ENCODE assay signal across 8 cellular contexts in the genomic region with DNA sequence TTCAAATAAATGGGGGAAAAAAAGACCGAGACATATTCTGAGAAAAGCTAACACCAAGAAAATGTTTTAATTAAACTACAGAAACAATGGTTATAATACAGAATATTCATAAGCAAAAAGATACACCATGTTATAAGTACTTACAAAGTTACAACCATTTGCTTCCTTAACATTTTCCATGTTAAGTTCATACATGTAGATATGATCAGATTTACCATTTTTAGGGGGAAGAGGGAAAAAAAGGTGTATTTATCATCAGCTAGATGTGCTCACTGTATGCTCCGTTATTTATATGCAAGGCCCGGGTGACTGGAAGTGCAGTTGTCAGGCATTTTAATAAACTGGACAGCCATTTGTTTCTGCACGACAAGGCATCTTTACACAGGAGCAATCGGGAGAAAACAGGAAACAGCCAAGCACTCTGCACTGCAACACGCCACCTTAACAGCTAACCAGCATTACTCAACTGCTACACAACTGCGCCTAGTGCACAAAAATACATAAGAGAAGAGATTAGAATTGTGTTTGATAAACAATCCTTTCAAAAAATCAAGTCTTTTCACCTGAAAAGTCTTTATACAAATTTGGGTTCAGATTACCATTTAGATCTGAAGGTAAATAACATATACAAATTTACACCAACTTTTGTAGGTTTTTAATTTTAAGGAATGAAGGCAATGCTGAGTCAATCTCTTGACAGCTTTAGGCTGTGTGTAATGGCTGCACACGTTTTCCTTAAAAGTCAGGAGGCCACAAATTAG. TPM values are rescaled to one million over a fixed set of nuclear protein-coding genes. Genes with fewer than 3 reads are reported as not detected.
DNase-seq lines count a peak whose midpoint lies in the region; ATAC-seq, FAIRE-seq and TF ChIP-seq lines count a peak whose summit lies in the region.

No MANE protein-coding gene starts in this region.

- H3K36me3 ChIP-seq in bronchial epithelial cell (ENCODE audit: control insufficient read depth, insufficient read depth, low read length): peaks cover 9% of the 10 kb centered on the region

- H3K4me3 ChIP-seq in bronchial epithelial cell (ENCODE audit: low read depth, low read length): peak overlapping the region; percentile 100

- no peak for ATAC-seq in GM21390 (IDR thresholded peaks at IDR 0.05; ENCODE audit: unreplicated experiment)
- no peak for ATAC-seq in GM19351 (IDR thresholded peaks at IDR 0.05; ENCODE audit: unreplicated experiment)

- H3K4me1 Mint-ChIP-seq in nephron: peaks cover 41% of the 10 kb centered on the region

- peak; percentile 69 for DNase-seq in ELR (ENCODE audit: low read depth)
- DNase-seq in NAMALWA (ENCODE audit: low spot score): peak; percentile 44
- peak; percentile 38 for DNase-seq in bronchial epithelial cell (ENCODE audit: low read depth)
- no peak for DNase-seq in activated effector memory CD4-positive, alpha-beta T cell treated with anti-CD3 and anti-CD28 coated beads, Interleukin-2, amount 50 U/mL, for 16 hours
- DNase-seq in DMS114 treated with DMSO at 0.1 percent for 48 hours (lab: John Stamatoyannopoulos, UW; ENCODE audit: unreplicated experiment): no peak

- H3K27me3 Mint-ChIP-seq in nephron (ENCODE audit: low read depth): no peaks in the 10 kb centered on the region

- peak overlapping the region; percentile 30 to 87 (median 85) for H3K27ac Mint-ChIP-seq in nephron

- H3K27me3 ChIP-seq in bronchial epithelial cell (ENCODE audit: control insufficient read depth, insufficient read depth, low read length): no peaks in the 10 kb centered on the region

- no peak for TF ChIP-seq CTCF in bronchial epithelial cell (IDR thresholded peaks at IDR 0.05; ENCODE audit: insufficient read depth, low read length, severe bottlenecking)
- no peak for TF ChIP-seq CTCF in nephron (IDR thresholded peaks at IDR 0.05; ENCODE audit: unreplicated experiment in 3 of 3)

- H3K9me3 Mint-ChIP-seq in nephron: no peaks in the 10 kb centered on the region

- peaks cover 43% of the 10 kb centered on the region for H3K36me3 Mint-ChIP-seq in nephron (ENCODE audit: low read depth)

- no peak for FAIRE-seq in bronchial epithelial cell (lab: Jason Lieb, UNC)

- peak overlapping the region; percentile 97 to 99 (median 99) for H3K4me3 Mint-ChIP-seq in nephron

RNA-seq across cellular contexts. Expression of a gene that starts 2.9 kb away (rescaled TPM):
- 57.9 and 67.2 TPM in 2 replicates for total RNA-seq in bronchial epithelial cell

RNA-seq across cellular contexts. Expression of a gene that starts 3.7 kb away (rescaled TPM):
- 15.2 and 17.1 TPM in 2 replicates for total RNA-seq in bronchial epithelial cell

RNA-seq across cellular contexts. Expression of a gene that starts 7.6 kb away (rescaled TPM):
- total RNA-seq in bronchial epithelial cell: 18.7 and 22.3 TPM in 2 replicates

RNA-seq across cellular contexts. Expression of a gene that starts 7.9 kb away (rescaled TPM):
- 16.6 and 19.5 TPM in 2 replicates for total RNA-seq in bronchial epithelial cell

RNA-seq across cellular contexts. Expression of a gene that starts 23.5 kb away (rescaled TPM):
- total RNA-seq in bronchial epithelial cell: 80.6 and 95.9 TPM in 2 replicates

Comparison
In these comparisons a context has a peak if more than half of its experiments do, and no peak if none do; other contexts are left out.
1. DNase-seq: peak in ELR (single experiment), NAMALWA (single experiment) and bronchial epithelial cell (single experiment); none in activated effector memory CD4-positive, alpha-beta T cell treated with anti-CD3 and anti-CD28 coated beads, Interleukin-2, amount 50 U/mL, for 16 hours (single experiment) and DMS114 treated with DMSO at 0.1 percent for 48 hours (single experiment).